Comparison of ENCODE assay signal across 1 cellular context in genomic region chr16:69187891-69188451, GRCh38.
TF ChIP-seq lines count a peak whose summit lies in the region.

No MANE protein-coding gene starts in this region.

TF ChIP-seq in H1, 55 proteins besides CTCF, POLR2A, EP300 and RAD21:
- TF ChIP-seq PHF8 (conservative IDR thresholded peaks at IDR 0.05; ENCODE audit: low read depth, low read length) (no peak), FOSL1 (IDR thresholded peaks at IDR 0.05; ENCODE audit: insufficient read depth, low read depth, low read length) (no peak), CBX5 (IDR thresholded peaks at IDR 0.05; ENCODE audit: low read depth, low read length) (no peak), CHD7 (IDR thresholded peaks at IDR 0.05; ENCODE audit: insufficient replicate concordance, low read length) (no peak), TAF7 (optimal IDR thresholded peaks at IDR 0.05; ENCODE audit: borderline replicate concordance, low read depth, low read length) (peak; percentile 52), E2F6 (IDR thresholded peaks at IDR 0.05) (no peak), TBP (IDR thresholded peaks at IDR 0.05; ENCODE audit: low read depth, low read length) (no peak), POLR2AphosphoS5 (IDR thresholded peaks at IDR 0.05; ENCODE audit: low read depth, low read length) (peak; percentile 27), CREB1 (IDR thresholded peaks at IDR 0.05) (no peak), SP4 (IDR thresholded peaks at IDR 0.05; ENCODE audit: low read length) (no peak), TAF1 (IDR thresholded peaks at IDR 0.05; ENCODE audit: low read depth, low read length) (peak; percentile 46; the same call in 1 of the 2 replicates), ASH2L (IDR thresholded peaks at IDR 0.05; ENCODE audit: low read length) (peak; percentile 6), KDM1A (IDR thresholded peaks at IDR 0.05; ENCODE audit: borderline replicate concordance, low read length) (no peak), JUND (IDR thresholded peaks at IDR 0.05; ENCODE audit: low read length) (no peak)
